Comparison of ENCODE assay signal across 8 cellular contexts in the genomic region with DNA sequence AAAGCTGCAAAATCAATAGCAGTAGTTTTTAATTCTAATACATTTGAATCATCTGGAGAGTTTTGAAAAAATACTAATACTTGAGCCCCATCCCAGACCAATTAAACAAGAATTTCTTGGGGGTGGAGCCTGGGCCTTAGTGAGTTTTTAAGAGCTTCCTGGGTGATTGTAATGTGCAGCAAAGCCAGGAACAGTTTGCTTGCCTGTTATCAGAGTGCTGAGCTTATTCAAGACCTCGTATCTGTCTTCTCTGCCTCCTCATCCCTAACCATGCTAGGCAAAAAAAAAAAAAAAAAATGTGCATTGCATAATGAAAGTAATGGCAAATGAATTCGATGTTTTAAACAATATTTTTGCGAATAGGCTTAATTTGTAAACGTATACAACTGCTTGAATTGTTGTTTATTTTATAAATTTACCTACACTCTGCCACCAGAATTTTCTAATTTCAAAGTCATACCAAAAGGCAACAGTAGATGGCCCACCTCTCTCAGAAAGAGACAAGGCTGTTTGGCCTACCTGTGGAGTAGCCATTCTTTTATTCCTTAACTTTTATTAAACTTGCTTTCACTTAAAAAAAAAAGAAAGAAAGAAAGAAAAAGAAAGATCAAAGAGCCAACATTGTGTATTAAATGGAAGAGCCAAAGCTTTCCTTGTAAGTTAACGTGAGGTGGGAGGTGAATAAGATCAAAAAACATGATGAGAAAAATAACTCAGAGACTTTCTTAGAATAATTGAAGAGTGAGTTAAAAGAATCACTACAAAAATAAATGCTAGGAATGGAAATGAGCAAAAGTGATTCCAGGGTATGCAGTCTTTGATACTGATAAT. TPM values are rescaled to one million over a fixed set of nuclear protein-coding genes. Genes with fewer than 3 reads are reported as not detected.
DNase-seq lines count a peak whose midpoint lies in the region; ATAC-seq and TF ChIP-seq lines count a peak whose summit lies in the region.

No MANE protein-coding gene starts in this region.

- no peak for TF ChIP-seq POLR2A in tibial nerve (IDR thresholded peaks at IDR 0.05)

- H3K4me1 ChIP-seq in tibial nerve, result no peaks in the 10 kb centered on the region

- H3K36me3 ChIP-seq in tibial nerve, result no peaks in the 10 kb centered on the region

- peak overlapping the region; percentile 89 for H3K27ac Mint-ChIP-seq in activated naive CD8-positive, alpha-beta T cell treated with anti-CD3 and anti-CD28 coated beads, Interleukin-2, amount 10 ng/mL, durations not matched to agents 7 days and 5 days

- peak; percentile 56 for ATAC-seq in activated naive CD8-positive, alpha-beta T cell treated with anti-CD3 and anti-CD28 coated beads, Interleukin-2, amount 10 ng/mL, durations not matched to agents 7 days and 5 days (ENCODE audit: low read depth)
- ATAC-seq in GM19328 (IDR thresholded peaks at IDR 0.05; ENCODE audit: unreplicated experiment) (no peak), HG03135 (IDR thresholded peaks at IDR 0.05; ENCODE audit: unreplicated experiment) (no peak)

- no peaks in the 10 kb centered on the region for H3K27me3 Mint-ChIP-seq in activated naive CD8-positive, alpha-beta T cell treated with anti-CD3 and anti-CD28 coated beads, Interleukin-2, amount 10 ng/mL, durations not matched to agents 7 days and 5 days

- TF ChIP-seq CTCF in tibial nerve (IDR thresholded peaks at IDR 0.05), result peak in 1 of 5 experiments; percentile 10

- no peaks in the 10 kb centered on the region for H3K9me3 ChIP-seq in tibial nerve

- POLR2A ChIA-PET in activated naive CD8-positive, alpha-beta T cell treated with anti-CD3 and anti-CD28 coated beads, Interleukin-2, amount 10 ng/mL, durations not matched to agents 7 days and 5 days (lab: Charles Lee), result interaction anchor here (0.9 to 2.4 kb wide), 6 partner anchors 15 to 90 kb away, joined by 3 to 10 read pairs (median 6); a partner anchor contains a TSS

- no peak overlapping the region for H3K4me3 ChIP-seq in tibial nerve

- H3K4me3 Mint-ChIP-seq in activated naive CD8-positive, alpha-beta T cell treated with anti-CD3 and anti-CD28 coated beads, Interleukin-2, amount 10 ng/mL, durations not matched to agents 7 days and 5 days, result peak overlapping the region; percentile 75

- H3K27me3 ChIP-seq in tibial nerve, result no peaks in the 10 kb centered on the region

- peaks cover 48% of the 10 kb centered on the region for H3K4me1 Mint-ChIP-seq in activated naive CD8-positive, alpha-beta T cell treated with anti-CD3 and anti-CD28 coated beads, Interleukin-2, amount 10 ng/mL, durations not matched to agents 7 days and 5 days

- H3K36me3 Mint-ChIP-seq in activated naive CD8-positive, alpha-beta T cell treated with anti-CD3 and anti-CD28 coated beads, Interleukin-2, amount 10 ng/mL, durations not matched to agents 7 days and 5 days, result no peaks in the 10 kb centered on the region

- in situ Hi-C loops in ACHN (cut with HindIII; ENCODE audit: low pct_ligation_motif_present, low pct_unique_long_range_greater_than_20kb, low sequenced_read_pairs), result no loop called here

- H3K9me3 Mint-ChIP-seq in activated naive CD8-positive, alpha-beta T cell treated with anti-CD3 and anti-CD28 coated beads, Interleukin-2, amount 10 ng/mL, durations not matched to agents 7 days and 5 days, result no peaks in the 10 kb centered on the region

- WGBS in tibial nerve, 2 donors, result 44 to 45% methylated on average over 5 of the region's 5 CpGs

- H3K27ac ChIP-seq in tibial nerve, result no peak overlapping the region

- DNase-seq in ACHN (peak; percentile 41), GDM1 (lab: John Stamatoyannopoulos, UW) (peak; percentile 9), NAMALWA (ENCODE audit: low spot score) (peak; percentile 74), lung microvascular endothelial cell (ENCODE audit: low read depth in 2 of 2) (peak; percentile 38 to 47), tibial nerve (ENCODE audit: low spot score in 2 of 2) (no peak)
- no peak for DNase-seq in activated naive CD8-positive, alpha-beta T cell treated with anti-CD3 and anti-CD28 coated beads, Interleukin-2, amount 10 ng/mL, durations not matched to agents 7 days and 5 days

- TF ChIP-seq EP300 in tibial nerve (IDR thresholded peaks at IDR 0.05), result no peak

RNA-seq across cellular contexts. Expression of a gene that starts 36.2 kb away (rescaled TPM):
- 1 to 10 TPM; 8.4 to 8.8 TPM for total RNA-seq in activated naive CD8-positive, alpha-beta T cell treated with anti-CD3 and anti-CD28 coated beads, Interleukin-2, amount 10 ng/mL, durations not matched to agents 7 days and 5 days
- total RNA-seq in lung microvascular endothelial cell (not detected in 2 replicates), tibial nerve (1 to 10 TPM in 1 of 4 donors, under 1 TPM in 3; 0.63 to 1.2 (median 0.83) TPM)

Comparison
In these comparisons a context has a peak if more than half of its experiments do, and no peak if none do; other contexts are left out.
1. DNase-seq: peak in ACHN (single experiment), GDM1 (single experiment), NAMALWA (single experiment) and lung microvascular endothelial cell (2 of 2); none in activated naive CD8-positive, alpha-beta T cell treated with anti-CD3 and anti-CD28 coated beads, Interleukin-2, amount 10 ng/mL, durations not matched to agents 7 days and 5 days (single experiment) and tibial nerve (0 of 2).